In genomic region chr1:152459596-152460528, GRCh38 we compare ENCODE assay signal across 8 cellular contexts. TPM values are rescaled to one million over a fixed set of nuclear protein-coding genes. Genes with fewer than 3 reads are reported as not detected.
DNase-seq lines count a peak whose midpoint lies in the region; ATAC-seq, FAIRE-seq and TF ChIP-seq lines count a peak whose summit lies in the region.

No MANE protein-coding gene starts in this region.

- no peaks in the 10 kb centered on the region for H3K9me3 Mint-ChIP-seq in activated CD4-positive, alpha-beta T cell treated with anti-CD3 and anti-CD28 coated beads for 36 hours (ENCODE audit: low read depth)
- no peaks in the 10 kb centered on the region for H3K9me3 Mint-ChIP-seq in dendritic cell treated with granulocyte-macrophage colony-stimulating factor and Interleukin-4, amounts not matched to agents 40 ng/mL and 50 ng/mL, for 4 days

- peaks cover 2% of the 10 kb centered on the region for H3K27me3 Mint-ChIP-seq in activated CD4-positive, alpha-beta T cell treated with anti-CD3 and anti-CD28 coated beads for 36 hours
- H3K27me3 Mint-ChIP-seq in dendritic cell treated with granulocyte-macrophage colony-stimulating factor and Interleukin-4, amounts not matched to agents 40 ng/mL and 50 ng/mL, for 4 days, result peaks cover 18% of the 10 kb centered on the region

- H3K36me3 Mint-ChIP-seq in activated CD4-positive, alpha-beta T cell treated with anti-CD3 and anti-CD28 coated beads for 36 hours (ENCODE audit: low read depth), result no peaks in the 10 kb centered on the region
- H3K36me3 Mint-ChIP-seq in dendritic cell treated with granulocyte-macrophage colony-stimulating factor and Interleukin-4, amounts not matched to agents 40 ng/mL and 50 ng/mL, for 4 days (ENCODE audit: low read depth), result no peaks in the 10 kb centered on the region

- TF ChIP-seq RAD21 in A549 (conservative IDR thresholded peaks at IDR 0.05 in 1 of 2, IDR thresholded peaks at IDR 0.05 in 1 of 2), result no peak; a peak in 1 of 5 replicates

- no peak for TF ChIP-seq EP300 in A549 (IDR thresholded peaks at IDR 0.05)

- H3K4me3 ChIP-seq in A549 (no peak overlapping the region), GM12864 (ENCODE audit: low read depth, low read length) (no peak overlapping the region; the same call in 1 of the 2 replicates)

- POLR2A ChIA-PET in A549 (lab: Yijun Ruan, JAX), result no interaction called here
- POLR2A ChIA-PET in activated CD4-positive, alpha-beta T cell treated with anti-CD3 and anti-CD28 coated beads for 36 hours (lab: Charles Lee), result interaction anchor here (0.6 to 0.7 kb wide), 2 partner anchors 348 to 1115 kb away, joined by 4 to 7 read pairs; no protein-coding TSS in a partner anchor

- TF ChIP-seq POLR2A in A549 (IDR thresholded peaks at IDR 0.05; ENCODE audit: low read length), result no peak

- H3K27ac ChIP-seq in A549, result peak overlapping the region in 1 of 2 experiments; percentile 15; a peak in 1 of 6 replicates

- peak overlapping the region; percentile 31; the same call in 1 of the 3 replicates for H3K4me2 ChIP-seq in A549

- ATAC-seq in A549 (peak; percentile 61 to 86; a peak in 4 of 6 replicates), HG02623 (IDR thresholded peaks at IDR 0.05; ENCODE audit: unreplicated experiment) (peak; percentile 88)
- ATAC-seq in activated CD4-positive, alpha-beta T cell treated with anti-CD3 and anti-CD28 coated beads for 36 hours, result peak; percentile 89

- peak overlapping the region; percentile 72 for H3K27ac Mint-ChIP-seq in activated CD4-positive, alpha-beta T cell treated with anti-CD3 and anti-CD28 coated beads for 36 hours
- peak overlapping the region; percentile 78 for H3K27ac Mint-ChIP-seq in dendritic cell treated with granulocyte-macrophage colony-stimulating factor and Interleukin-4, amounts not matched to agents 40 ng/mL and 50 ng/mL, for 4 days

- H3K4me1 ChIP-seq in A549, result no peaks in the 10 kb centered on the region

- intact Hi-C loops in activated CD4-positive, alpha-beta T cell treated with anti-CD3 and anti-CD28 coated beads for 36 hours (cut with DNase I, micrococcal nuclease), result loop anchor here (1.0 to 5.0 kb wide), 5 partner anchors 63 to 412 kb away; no protein-coding TSS in a partner anchor
- intact Hi-C loops in dendritic cell treated with granulocyte-macrophage colony-stimulating factor and Interleukin-4, amounts not matched to agents 40 ng/mL and 50 ng/mL, for 4 days (cut with micrococcal nuclease), result loop anchor here (5.0 kb wide), 2 partner anchors 113 to 408 kb away; no protein-coding TSS in a partner anchor

- peaks cover 31% of the 10 kb centered on the region for H3K4me1 Mint-ChIP-seq in activated CD4-positive, alpha-beta T cell treated with anti-CD3 and anti-CD28 coated beads for 36 hours
- peaks cover 22% of the 10 kb centered on the region for H3K4me1 Mint-ChIP-seq in dendritic cell treated with granulocyte-macrophage colony-stimulating factor and Interleukin-4, amounts not matched to agents 40 ng/mL and 50 ng/mL, for 4 days (ENCODE audit: low read depth)

- DNase-seq in A549 (ENCODE audit: low read depth in 1 of 2, low spot score in 1 of 2), result peak; percentile 39 to 83
- DNase-seq in GM12864 (ENCODE audit: low read depth), result peak; percentile 91
- peak; percentile 14 for DNase-seq in NCI-H146 (lab: John Stamatoyannopoulos, UW)
- peak; percentile 88 for DNase-seq in activated CD4-positive, alpha-beta T cell treated with anti-CD3 and anti-CD28 coated beads for 36 hours
- peak; percentile 49 for DNase-seq in midbrain (lab: John Stamatoyannopoulos, UW)
- peak; percentile 47 to 48 for DNase-seq in stimulated activated CD8-positive, alpha-beta memory T cell treated with anti-CD3 and anti-CD28 coated beads, Interleukin-4, amount 100 ng/mL, for 4 hours (ENCODE audit: low read depth in 2 of 2, low spot score in 1 of 2)

- no peak for FAIRE-seq in A549 (lab: Jason Lieb, UNC)

- H3K9me3 ChIP-seq in A549, result no peaks in the 10 kb centered on the region; the same call in 2 of the 3 replicates

- CTCF ChIA-PET in A549 (lab: Yijun Ruan, JAX), result interaction anchor here (0.8 to 4.5 kb wide), 40 partner anchors 8 to 1263 kb away, joined by 3 to 161 read pairs (median 9); partner anchors contain the start of genes LCE5A and THEM4
- CTCF ChIA-PET in activated CD4-positive, alpha-beta T cell treated with anti-CD3 and anti-CD28 coated beads for 36 hours (lab: Charles Lee), result interaction anchor here (0.5 to 3.6 kb wide), 34 partner anchors 8 to 895 kb away, joined by 3 to 193 read pairs (median 6); partner anchors contain the start of gene TCHHL1

- H3K4me3 Mint-ChIP-seq in activated CD4-positive, alpha-beta T cell treated with anti-CD3 and anti-CD28 coated beads for 36 hours, result peak overlapping the region; percentile 52
- peak overlapping the region; percentile 65 for H3K4me3 Mint-ChIP-seq in dendritic cell treated with granulocyte-macrophage colony-stimulating factor and Interleukin-4, amounts not matched to agents 40 ng/mL and 50 ng/mL, for 4 days

- WGBS in A549 (ENCODE audit: missing lambda C conversion rate), result 44% methylated on average over 8 of the region's 8 CpGs

- TF ChIP-seq CTCF in A549 (IDR thresholded peaks at IDR 0.05) (peak; percentile 69), GM12864 (IDR thresholded peaks at IDR 0.05; ENCODE audit: low read depth, low read length, missing control alignments) (peak; percentile 92)

TF ChIP-seq in A549, 52 proteins besides CTCF, POLR2A, EP300 and RAD21:
- TF ChIP-seq SMC3 (IDR thresholded peaks at IDR 0.05), result 0 out of 3 replicates have a peak, but pooled peaks have one; percentile 24
- TF ChIP-seq HEYL (CRISPR knock-in tag; IDR thresholded peaks at IDR 0.05), result no peak
- TF ChIP-seq NR3C1 (IDR thresholded peaks at IDR 0.05), result no peak
- TF ChIP-seq PHF8 (IDR thresholded peaks at IDR 0.05; ENCODE audit: borderline replicate concordance, low read depth), result no peak

RNA-seq across cellular contexts. Expression of gene CRNN, which starts 45.8 kb away (rescaled TPM):
- polyA plus RNA-seq in A549 (2011; rRNA removed) (not detected in 2 replicates), A549 (2017; fragmentation: RNase III; extraction: RNeasy Plus Mini Kit Qiagen cat#74134 plus additional on column Dnase treatment) (not detected in 3 replicates)
- not detected in 2 replicates for polyA plus RNA-seq in A549 (2012; cell fraction: cytosol; rRNA removed)
- polyA plus RNA-seq in A549 (2012; cell fraction: nucleus; rRNA removed), result not detected in 2 replicates
- not detected in 2 replicates for polyA minus RNA-seq in A549 (2011; rRNA and poly(A)+ RNA removed)
- not detected for total RNA-seq in activated CD4-positive, alpha-beta T cell treated with anti-CD3 and anti-CD28 coated beads for 36 hours

RNA-seq across cellular contexts. Expression of gene LCE5A, which starts 50.7 kb away (rescaled TPM):
- polyA plus RNA-seq in A549 (2011; rRNA removed) (not detected in 2 replicates), A549 (2017; fragmentation: RNase III; extraction: RNeasy Plus Mini Kit Qiagen cat#74134 plus additional on column Dnase treatment) (not detected in 3 replicates)
- not detected in 2 replicates for polyA plus RNA-seq in A549 (2012; cell fraction: cytosol; rRNA removed)
- 0.17 TPM in 1 of 2 replicates, not detected in the other for polyA plus RNA-seq in A549 (2012; cell fraction: nucleus; rRNA removed)
- polyA minus RNA-seq in A549 (2011; rRNA and poly(A)+ RNA removed), result not detected in 2 replicates
- total RNA-seq in activated CD4-positive, alpha-beta T cell treated with anti-CD3 and anti-CD28 coated beads for 36 hours, result not detected

RNA-seq across cellular contexts. Expression of gene CRCT1, which starts 54.4 kb away (rescaled TPM):
- 0.47 and 0.50 TPM in 2 replicates for polyA plus RNA-seq in A549 (2011; rRNA removed)
- 0.61 and 0.78 TPM in 2 replicates for polyA plus RNA-seq in A549 (2012; cell fraction: cytosol; rRNA removed)
- 0.52 and 1.6 TPM in 2 replicates for polyA plus RNA-seq in A549 (2012; cell fraction: nucleus; rRNA removed)
- polyA plus RNA-seq in A549 (2017; fragmentation: RNase III; extraction: RNeasy Plus Mini Kit Qiagen cat#74134 plus additional on column Dnase treatment), result 0.14 TPM in 1 of 3 replicates, not detected in the others
- 0.44 TPM in 1 of 2 replicates, not detected in the other for polyA minus RNA-seq in A549 (2011; rRNA and poly(A)+ RNA removed)
- total RNA-seq in activated CD4-positive, alpha-beta T cell treated with anti-CD3 and anti-CD28 coated beads for 36 hours, result not detected

Comparison
In these comparisons a context has a peak if more than half of its experiments do, and no peak if none do; other contexts are left out.
1. DNase-seq: peak in every context shown above with its lines; median percentile 91 in GM12864; 88 in activated CD4-positive, alpha-beta T cell treated with anti-CD3 and anti-CD28 coated beads for 36 hours; 61 in A549; 49 in midbrain; 48 in stimulated activated CD8-positive, alpha-beta memory T cell treated with anti-CD3 and anti-CD28 coated beads, Interleukin-4, amount 100 ng/mL, for 4 hours; 14 in NCI-H146.